8 cellular contexts compared by ENCODE assay signal in the genomic region with DNA sequence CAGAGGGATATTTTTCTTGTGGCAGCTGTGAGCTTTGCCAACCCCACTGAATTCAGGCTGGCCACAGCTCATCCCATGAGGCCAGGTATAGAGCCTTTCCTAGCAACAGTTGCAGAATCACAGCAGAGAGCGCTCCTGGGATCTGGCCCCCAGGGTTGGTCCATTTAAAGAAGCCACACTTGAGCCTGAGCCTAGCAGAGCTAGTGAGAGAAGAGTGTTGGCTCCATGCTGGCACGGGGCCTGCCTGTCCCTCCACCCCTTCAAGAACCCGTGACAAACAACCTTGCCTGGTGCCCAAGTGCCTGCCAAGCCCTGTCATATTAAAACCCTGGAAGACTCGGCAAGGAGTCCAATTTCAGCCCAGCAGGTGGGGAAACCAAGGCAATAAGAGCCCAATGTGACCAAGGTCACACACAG.
DNase-seq lines count a peak whose midpoint lies in the region; ATAC-seq and TF ChIP-seq lines count a peak whose summit lies in the region.

No MANE protein-coding gene starts in this region.

- H3K27ac ChIP-seq in A673 (ENCODE audit: low read depth, low read length, poor library complexity, severe bottlenecking) (peak overlapping the region; percentile 99), brain microvascular endothelial cell (peak overlapping the region; percentile 97)

- peaks cover 81% of the 10 kb centered on the region for H3K4me1 ChIP-seq in A673 (ENCODE audit: insufficient read depth, low read length, poor library complexity, severe bottlenecking)

- DNase-seq in A673 (ENCODE audit: low spot score) (peak; percentile 76), NCI-H1436 (lab: John Stamatoyannopoulos, UW) (peak; percentile 51), brain microvascular endothelial cell (no peak), myocyte (ENCODE audit: low read depth) (peak; percentile 94), germinal center (ENCODE audit: low spot score) (no peak), GM10266 (ENCODE audit: extremely low spot score) (no peak)
- no peak for DNase-seq in central memory CD4-positive, alpha-beta T cell

- POLR2A ChIA-PET in A673 (lab: Charles Lee; ENCODE audit: low non-redundant PET), result interaction anchor here (0.6 kb wide), 1 partner anchor 36 kb away, joined by 3 read pairs; no protein-coding TSS in a partner anchor

- H3K27me3 ChIP-seq in A673 (replicated peaks; ENCODE audit: insufficient read depth, low read depth, low read length, poor library complexity) (no peaks in the 10 kb centered on the region), brain microvascular endothelial cell (replicated peaks) (no peaks in the 10 kb centered on the region)

- no peak for ATAC-seq in HG03108 (IDR thresholded peaks at IDR 0.05; ENCODE audit: unreplicated experiment)

- H3K9me3 ChIP-seq in A673 (ENCODE audit: low read depth, low read length, poor library complexity, severe bottlenecking), result no peaks in the 10 kb centered on the region

- CTCF ChIA-PET in A673 (lab: Charles Lee), result interaction anchor here (0.5 to 1.5 kb wide), 5 partner anchors 30 to 136 kb away, joined by 3 to 7 read pairs (median 3); no protein-coding TSS in a partner anchor

- TF ChIP-seq CTCF in A673 (conservative IDR thresholded peaks at IDR 0.05; ENCODE audit: low read depth, low read length) (no peak), brain microvascular endothelial cell (IDR thresholded peaks at IDR 0.05; ENCODE audit: low read depth, low read length, missing control alignments) (no peak), GM10266 (IDR thresholded peaks at IDR 0.05; ENCODE audit: control insufficient read depth, insufficient read depth, low read depth, missing control alignments) (no peak)

- in situ Hi-C loops in brain microvascular endothelial cell (cut with HindIII; ENCODE audit: low pct_ligation_motif_present, low sequenced_read_pairs), result no loop called here

- no peaks in the 10 kb centered on the region for H3K36me3 ChIP-seq in A673 (ENCODE audit: insufficient read depth, low read length, poor library complexity, severe bottlenecking)
- no peaks in the 10 kb centered on the region for H3K36me3 ChIP-seq in brain microvascular endothelial cell (replicated peaks)

- BruUV-seq in A673 (replicated peaks; lab: Mats Ljungman, UMichigan), result no TSS peak

- H3K4me3 ChIP-seq in A673 (ENCODE audit: low read depth, low read length, poor library complexity, severe bottlenecking) (no peak overlapping the region), brain microvascular endothelial cell (ENCODE audit: low read depth, low read length) (no peak overlapping the region)

- intact Hi-C loops in A673 (cut with micrococcal nuclease; ENCODE audit: unreplicated experiment), result loop anchor here (1.0 to 5.0 kb wide), 2 partner anchors 110 to 136 kb away; a partner anchor contains a TSS

Comparison
In these comparisons a context has a peak if more than half of its experiments do, and no peak if none do; other contexts are left out.
1. DNase-seq: peak in A673 (single experiment), NCI-H1436 (single experiment) and myocyte (single experiment); none in brain microvascular endothelial cell (single experiment), germinal center (single experiment), central memory CD4-positive, alpha-beta T cell (single experiment) and GM10266 (single experiment).